4 cellular contexts compared by ENCODE assay signal in the genomic region with DNA sequence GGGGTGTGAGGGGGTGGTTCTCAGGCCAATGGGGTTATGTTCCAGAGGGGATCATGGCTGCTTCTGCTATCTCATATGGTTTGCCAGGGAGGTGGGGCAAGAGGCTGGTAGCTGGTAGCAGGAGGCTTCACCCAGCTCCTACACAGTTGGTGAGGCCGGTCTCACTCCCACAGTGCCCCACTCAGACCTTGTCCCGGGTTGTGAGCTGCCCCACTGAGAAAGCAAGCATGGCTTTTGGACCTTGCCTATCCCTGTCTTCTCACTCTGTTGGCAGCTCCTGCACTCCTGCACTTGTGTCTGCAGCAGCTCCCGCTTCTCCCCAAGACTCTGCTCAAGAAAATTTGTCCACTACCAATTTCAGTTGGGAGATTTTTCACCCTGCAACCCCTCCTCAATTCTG. TPM values are rescaled to one million over a fixed set of nuclear protein-coding genes. Genes with fewer than 3 reads are reported as not detected.
"Had no signal": no experiment of that assay in that cellular context is flagged by ENCODE, and none has a peak within 500 bp of the region (broad histone marks: within the 10 kb centered on the region; RNA-seq: fewer than 3 reads in every experiment).

No MANE protein-coding gene starts in this region.

- DNase-seq: IMR-90 had no signal

- H3K4me3 ChIP-seq: K562 had no signal

- ATAC-seq: HepG2, K562 had no signal

- H3K27ac ChIP-seq: HL-60 had no signal

RNA-seq across cellular contexts. Expression of a gene that starts 46.1 kb away (rescaled TPM):
- total RNA-seq: IMR-90, K562 had no signal
- polyA plus RNA-seq: IMR-90 had no signal
